ENCODE assay signal across 31 cellular contexts in genomic region chr18:26806224-26806623, GRCh38. TPM values are rescaled to one million over a fixed set of nuclear protein-coding genes. Genes with fewer than 3 reads are reported as not detected.
"Had no signal": no experiment of that assay in that cellular context is flagged by ENCODE, and none has a peak within 500 bp of the region (broad histone marks: within the 10 kb centered on the region; RNA-seq: fewer than 3 reads in every experiment).

No MANE protein-coding gene starts in this region.

- H3K4me2 ChIP-seq: hepatocyte, smooth muscle cell had no signal

- FAIRE-seq: endometrium had no signal

- H3K4me3 ChIP-seq: cardiac muscle cell, hepatocyte, left lung, sigmoid colon, smooth muscle cell, vagina had no signal

- H2AFZ ChIP-seq: hepatocyte had no signal

- ATAC-seq: activated T-cell treated with anti-CD3 and anti-CD28 coated beads, Interleukin-2, amount 50 U/mL, for 4 hours; left lung; natural killer cell; stimulated activated naive B cell treated with anti-CD40 and anti-IgM and Interleukin-4, amounts not matched to agents 10 μg/mL and 1 μg/mL and 100 μg/mL, for 72 hours had no signal

- H3K79me2 ChIP-seq: hepatocyte had no signal

- H3K36me3 ChIP-seq: cardiac muscle cell, left lung, sigmoid colon, vagina had no signal

- H3K27ac ChIP-seq: cardiac muscle cell, hepatocyte, left lung, sigmoid colon, vagina had no signal

- DNase-seq: activated CD4-positive, alpha-beta T cell treated with anti-CD3 and anti-CD28 coated beads for 4 hours; activated CD4-positive, alpha-beta T cell treated with anti-CD3 and anti-CD28 coated beads, Interleukin-2, amount 50 U/mL, for 48 hours; activated CD4-positive, CD25-positive, alpha-beta regulatory T cell; activated CD8-positive, alpha-beta memory T cell treated with anti-CD3 and anti-CD28 coated beads, Interleukin-2, amount 50 U/mL, for 48 hours; activated naive CD4-positive, alpha-beta T cell treated with anti-CD3 and anti-CD28 coated beads for 36 hours; activated naive CD8-positive, alpha-beta T cell treated with anti-CD3 and anti-CD28 coated beads, Interleukin-2, amount 10 ng/mL, durations not matched to agents 7 days and 5 days; activated T-cell treated with anti-CD3 and anti-CD28 coated beads, Interleukin-2, amount 50 U/mL, for 4 hours; amniotic stem cell; effector CD4-positive, alpha-beta T cell; foreskin fibroblast; kidney glomerular epithelial cell; left lung; natural killer cell; retina; sigmoid colon; stimulated activated CD4-positive, alpha-beta T cell treated with anti-CD3 and anti-CD28 coated beads, Interleukin-15, amount 100 ng/mL, for 24 hours; stimulated activated CD8-positive, alpha-beta memory T cell treated with anti-CD3 and anti-CD28 coated beads, Interleukin-4, amount 100 ng/mL, for 48 hours; stimulated activated naive B cell treated with anti-CD40 and anti-IgM and Interleukin-4, amounts not matched to agents 10 μg/mL and 1 μg/mL and 100 μg/mL, for 72 hours; trophoblast cell had no signal

- H3K4me1 ChIP-seq: left lung, sigmoid colon, vagina had no signal

- H3K9me3 ChIP-seq: left lung, sigmoid colon, vagina had no signal

- H3K27me3 ChIP-seq: hepatocyte, left lung, sigmoid colon, vagina had no signal

RNA-seq across cellular contexts. Expression of gene AQP4, which starts 59.3 kb away (rescaled TPM):
- total RNA-seq: activated CD8-positive, alpha-beta memory T cell treated with anti-CD3 and anti-CD28 coated beads for 36 hours; activated naive CD4-positive, alpha-beta T cell treated with anti-CD3 and anti-CD28 coated beads for 36 hours; activated naive CD8-positive, alpha-beta T cell treated with anti-CD3 and anti-CD28 coated beads, Interleukin-2, amount 10 ng/mL, durations not matched to agents 7 days and 5 days; activated T-helper 2 cell treated with anti-CD3 and anti-CD28 coated beads, Interferon-gamma antibody, Interleukin-2, Interleukin-4, amounts not matched to agents 10 μg/mL and 5 μg/mL and 100 μg/mL, durations not matched to agents 14 hours and 24 hours and 36 hours; chondrocyte; fibroblast of lung; lung microvascular endothelial cell; natural killer cell; osteoblast; posterior vena cava; smooth muscle cell had no signal
- polyA plus RNA-seq: cardiac muscle cell, fibroblast of lung, smooth muscle cell had no signal
